Comparison of ENCODE assay signal across 13 cellular contexts in the genomic region with DNA sequence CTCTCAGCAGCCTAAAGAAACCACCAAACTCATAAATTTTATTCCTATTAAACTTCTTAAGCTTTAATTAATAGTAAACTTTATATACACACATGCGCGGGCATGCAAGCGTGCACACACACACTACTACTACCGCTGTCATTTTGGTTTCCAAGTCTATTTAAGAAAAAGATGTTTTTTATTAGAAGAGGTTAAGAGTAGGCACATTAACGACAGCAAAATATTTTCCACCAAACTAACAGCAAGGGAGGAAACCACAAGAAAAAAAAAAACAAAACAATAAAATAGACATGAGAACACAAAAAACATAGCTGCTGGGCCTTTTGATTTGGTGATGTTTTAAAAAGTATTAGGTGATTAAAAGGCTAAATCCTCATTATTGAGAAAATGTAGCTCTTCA. TPM values are rescaled to one million over a fixed set of nuclear protein-coding genes. Genes with fewer than 3 reads are reported as not detected.
A peak's percentile ranks its signal among the peaks of the same experiment; 100 is the strongest.
DNase-seq lines count a peak whose midpoint lies in the region; ATAC-seq and TF ChIP-seq lines count a peak whose summit lies in the region.
"Had no signal": no experiment of that assay in that cellular context is flagged by ENCODE, and none has a peak within 500 bp of the region (broad histone marks: within the 10 kb centered on the region; RNA-seq: fewer than 3 reads in every experiment).

No MANE protein-coding gene starts in this region.

- WGBS in body of pancreas, 2 donors: 83 to 88% methylated on average over 5 of the region's 5 CpGs

- DNase-seq in fibroblast of villous mesenchyme (ENCODE audit: low read depth): peak; percentile 74
- no peak for DNase-seq in body of pancreas
- no peak for DNase-seq in posterior vena cava (ENCODE audit: low spot score)
- DNase-seq in DMS153 treated with DMSO at 0.1 percent for 48 hours (lab: John Stamatoyannopoulos, UW; ENCODE audit: unreplicated experiment): no peak
- DNase-seq: heart left ventricle; NCI-H1436 treated with DMSO at 0.1 percent for 48 hours; NCI-H510A treated with DMSO at 0.1 percent for 48 hours; PC-9; stimulated activated CD4-positive, alpha-beta T cell treated with anti-CD3 and anti-CD28 coated beads, Interleukin-2, amount 100 ng/mL, for 24 hours had no signal

- no peak for TF ChIP-seq POLR2A in body of pancreas (IDR thresholded peaks at IDR 0.05)

- no peaks in the 10 kb centered on the region for H3K9me3 ChIP-seq in BLaER1 treated with 17β-estradiol and CSF1 and Interleukin-3, amounts not matched to agents 10 nM and 100 nM (replicated peaks in 1 of 11)
- H3K9me3 ChIP-seq in SU-DHL-6 (ENCODE audit: insufficient read depth, low read length): no peaks in the 10 kb centered on the region
- H3K9me3 ChIP-seq in body of pancreas: no peaks in the 10 kb centered on the region
- H3K9me3 ChIP-seq: heart left ventricle had no signal

- H3K9ac ChIP-seq in BLaER1 treated with 17β-estradiol and CSF1 and Interleukin-3, amounts not matched to agents 10 nM and 100 nM: peak overlapping the region; percentile 49 to 79 (median 66); a peak in 20 of 22 replicates
- peak overlapping the region; percentile 62 for H3K9ac ChIP-seq in SU-DHL-6 (ENCODE audit: low read length)

- H3K79me2 ChIP-seq in ACC112 (ENCODE audit: control insufficient read depth, insufficient read depth, low read length, unreplicated experiment) (peaks cover 14% of the 10 kb centered on the region), SU-DHL-6 (ENCODE audit: insufficient read depth, low read length) (peaks cover 42% of the 10 kb centered on the region)

- peak overlapping the region; percentile 37 to 86 (median 64); a peak in 21 of 22 replicates for H3K4me2 ChIP-seq in BLaER1 treated with 17β-estradiol and CSF1 and Interleukin-3, amounts not matched to agents 10 nM and 100 nM
- H3K4me2 ChIP-seq in SU-DHL-6 (ENCODE audit: low read depth, low read length, poor library complexity, severe bottlenecking): peak overlapping the region; percentile 80
- H3K4me2 ChIP-seq: PC-9 had no signal

- peak overlapping the region; percentile 32; the same call in 1 of the 2 replicates for H3K4me3 ChIP-seq in ACC112 (ENCODE audit: low read depth, low read length)
- H3K4me3 ChIP-seq in BLaER1 treated with 17β-estradiol and CSF1 and Interleukin-3, amounts not matched to agents 10 nM and 100 nM: peak overlapping the region in 2 of 10 experiments; percentile 20 to 35; a peak in 6 of 20 replicates
- peak overlapping the region; percentile 40 for H3K4me3 ChIP-seq in SU-DHL-6 (ENCODE audit: insufficient read depth, low read length, poor library complexity, severe bottlenecking)
- H3K4me3 ChIP-seq in fibroblast of villous mesenchyme (ENCODE audit: low read depth, low read length): no peak overlapping the region
- H3K4me3 ChIP-seq in body of pancreas: no peak overlapping the region
- H3K4me3 ChIP-seq: PC-9 had no signal

- H3F3A ChIP-seq in SU-DHL-6 (ENCODE audit: insufficient read depth): peaks cover 89% of the 10 kb centered on the region

- intact Hi-C loops in body of pancreas (cut with DNase I) (no loop called here), posterior vena cava (cut with DNase I) (loop anchor here in 1 of 2 donors (10.0 kb wide), 1 partner anchor 195 kb away; no protein-coding TSS in a partner anchor)

- H3K9me2 ChIP-seq in SU-DHL-6 (replicated peaks; ENCODE audit: insufficient read depth, low read length): no peaks in the 10 kb centered on the region

- H3K4me1 ChIP-seq in ACC112 (ENCODE audit: control insufficient read depth, insufficient read depth, low read length, unreplicated experiment) (peaks cover 45% of the 10 kb centered on the region), body of pancreas (peaks cover 2% of the 10 kb centered on the region)
- H3K4me1 ChIP-seq in BLaER1 treated with 17β-estradiol and CSF1 and Interleukin-3, amounts not matched to agents 10 nM and 100 nM: peaks cover 20 to 69% (median 45%) of the 10 kb centered on the region in 10 experiments

- ATAC-seq in body of pancreas (no peak), HG03521 (IDR thresholded peaks at IDR 0.05; ENCODE audit: unreplicated experiment) (no peak)
- ATAC-seq: heart left ventricle had no signal

- no peak for TF ChIP-seq CTCF in SU-DHL-6 (IDR thresholded peaks at IDR 0.05; ENCODE audit: insufficient read depth, low read length, poor library complexity, severe bottlenecking)
- no peak for TF ChIP-seq CTCF in fibroblast of villous mesenchyme (IDR thresholded peaks at IDR 0.05; ENCODE audit: insufficient read depth, low read depth, low read length)
- TF ChIP-seq CTCF in body of pancreas (IDR thresholded peaks at IDR 0.05): no peak

- peak overlapping the region; percentile 46 for H3K27ac ChIP-seq in ACC112 (ENCODE audit: low read depth, low read length)
- H3K27ac ChIP-seq in BLaER1 treated with 17β-estradiol and CSF1 and Interleukin-3, amounts not matched to agents 10 nM and 100 nM: peak overlapping the region; percentile 43 to 100 (median 96); a peak in 21 of 22 replicates
- H3K27ac ChIP-seq in SU-DHL-6 (ENCODE audit: low read depth, low read length): peak overlapping the region; percentile 88
- no peak overlapping the region for H3K27ac ChIP-seq in body of pancreas
- H3K27ac ChIP-seq: PC-9 had no signal

- H2AFZ ChIP-seq in ACC112 (ENCODE audit: low read length, unreplicated experiment): peak overlapping the region; percentile 25
- no peak overlapping the region for H2AFZ ChIP-seq in SU-DHL-6 (ENCODE audit: low read depth, low read length, severe bottlenecking)
- H2AFZ ChIP-seq: PC-9 had no signal

- H3K27me3 ChIP-seq in ACC112 (ENCODE audit: insufficient read depth, low read length) (no peaks in the 10 kb centered on the region), SU-DHL-6 (ENCODE audit: low read length) (no peaks in the 10 kb centered on the region), body of pancreas (no peaks in the 10 kb centered on the region)
- H3K27me3 ChIP-seq in BLaER1 treated with 17β-estradiol and CSF1 and Interleukin-3, amounts not matched to agents 10 nM and 100 nM: no peaks in the 10 kb centered on the region
- H3K27me3 ChIP-seq: heart left ventricle had no signal

- no peaks in the 10 kb centered on the region for H4K20me1 ChIP-seq in BLaER1 treated with 17β-estradiol and CSF1 and Interleukin-3, amounts not matched to agents 10 nM and 100 nM
- no peaks in the 10 kb centered on the region for H4K20me1 ChIP-seq in SU-DHL-6 (ENCODE audit: low read depth, low read length)

- H3K36me3 ChIP-seq in ACC112 (ENCODE audit: insufficient read depth, low read length): no peaks in the 10 kb centered on the region
- H3K36me3 ChIP-seq in BLaER1 treated with 17β-estradiol and CSF1 and Interleukin-3, amounts not matched to agents 10 nM and 100 nM: peaks cover 0 to 29% (median 15%) of the 10 kb centered on the region in 11 experiments; a peak in 10 of 22 replicates
- peaks cover 10% of the 10 kb centered on the region; the same call in 1 of the 2 replicates for H3K36me3 ChIP-seq in SU-DHL-6 (ENCODE audit: low read length)
- no peaks in the 10 kb centered on the region for H3K36me3 ChIP-seq in body of pancreas (replicated peaks in 1 of 2; ENCODE audit: insufficient read depth in 1 of 2, low read depth in 2 of 2)
- H3K36me3 ChIP-seq: heart left ventricle had no signal

RNA-seq across cellular contexts. Expression of a gene that starts 28.6 kb away (rescaled TPM):
- total RNA-seq in fibroblast of villous mesenchyme (8.7 and 15.1 TPM in 2 replicates), body of pancreas (under 1 TPM in 1 of 2 donors, not detected in 1; 0.33 TPM), posterior vena cava (under 1 TPM; 0.14 to 0.19 TPM)

Comparison
In these comparisons a context has a peak if more than half of its experiments do, and no peak if none do; other contexts are left out.
1. H3K27ac ChIP-seq: peak in ACC112 (single experiment), BLaER1 treated with 17β-estradiol and CSF1 and Interleukin-3, amounts not matched to agents 10 nM and 100 nM (11 of 11) and SU-DHL-6 (single experiment); none in body of pancreas (0 of 4).
2. H3K4me3 ChIP-seq: peak in ACC112 (single experiment) and SU-DHL-6 (single experiment); none in fibroblast of villous mesenchyme (single experiment) and body of pancreas (0 of 2).